In genomic region chr10:90288403-90288933, GRCh38 we compare ENCODE assay signal across 9 cellular contexts.
DNase-seq lines count a peak whose midpoint lies in the region; ATAC-seq and TF ChIP-seq lines count a peak whose summit lies in the region.
"Had no signal": no experiment of that assay in that cellular context is flagged by ENCODE, and none has a peak within 500 bp of the region (broad histone marks: within the 10 kb centered on the region; RNA-seq: fewer than 3 reads in every experiment).

No MANE protein-coding gene starts in this region.

- H3K4me2 ChIP-seq in mammary epithelial cell (ENCODE audit: insufficient read depth, low read depth, low read length), result no peak overlapping the region

- peak overlapping the region; percentile 61 for H2AFZ ChIP-seq in mammary epithelial cell (ENCODE audit: low read depth, low read length)

- in situ Hi-C loops in mammary epithelial cell (cut with MboI; ENCODE audit: low sequenced_read_pairs in 2 of 2), result no loop called here

- H3K4me1 ChIP-seq in mammary epithelial cell (ENCODE audit: insufficient read depth, low read length), result peaks cover 8% of the 10 kb centered on the region
- H3K4me1 ChIP-seq in lower lobe of right lung, result no peaks in the 10 kb centered on the region

- no TSS peak for BruUV-seq in mammary epithelial cell (replicated peaks; lab: Mats Ljungman, UMichigan)

- no peak overlapping the region for H3K27ac ChIP-seq in mammary epithelial cell (ENCODE audit: insufficient read depth, low read depth, low read length)
- H3K27ac ChIP-seq in lower lobe of right lung, result no peak overlapping the region

- H3K79me2 ChIP-seq in mammary epithelial cell (ENCODE audit: insufficient read depth, low read length), result no peaks in the 10 kb centered on the region

- CTCF ChIA-PET in mammary epithelial cell (lab: Charles Lee; ENCODE audit: low non-redundant PET), result interaction anchor here (0.5 to 0.7 kb wide), 4 partner anchors 32 to 575 kb away, joined by 3 to 6 read pairs (median 4); no protein-coding TSS in a partner anchor

- no peaks in the 10 kb centered on the region for H3K36me3 ChIP-seq in mammary epithelial cell (ENCODE audit: insufficient read depth, low read length)
- H3K36me3 ChIP-seq in lower lobe of right lung, result no peaks in the 10 kb centered on the region

- DNase-seq in DMS53 treated with DMSO at 0.1 percent for 48 hours (lab: John Stamatoyannopoulos, UW; ENCODE audit: unreplicated experiment) (peak; percentile 12), LHCN-M2 (ENCODE audit: low read depth) (peak; percentile 36), mammary epithelial cell (peak; percentile 29), lower lobe of right lung (no peak), left colon (no peak), HuH-7.5 (ENCODE audit: low spot score) (no peak)
- DNase-seq in activated naive CD4-positive, alpha-beta T cell treated with anti-CD3 and anti-CD28 coated beads, Interleukin-2, amount 50 U/mL, for 72 hours (ENCODE audit: low spot score in 2 of 2), result no peak
- DNase-seq: NCI-H748 treated with DMSO at 0.1 percent for 48 hours had no signal

- no peak overlapping the region for H3K27ac Mint-ChIP-seq in activated naive CD4-positive, alpha-beta T cell treated with anti-CD3 and anti-CD28 coated beads, Interleukin-2, amount 50 U/mL, for 72 hours

- no peak overlapping the region for H3K9ac ChIP-seq in mammary epithelial cell (ENCODE audit: insufficient read depth, low read length)

- TF ChIP-seq CTCF in mammary epithelial cell (conservative IDR thresholded peaks at IDR 0.05 in 1 of 2, IDR thresholded peaks at IDR 0.05 in 1 of 2; ENCODE audit: extremely low read depth in 1 of 2, insufficient read depth in 1 of 2, low read depth in 1 of 2, low read length in 2 of 2) (peak; percentile 29 to 56), lower lobe of right lung (IDR thresholded peaks at IDR 0.05) (no peak)

- WGBS in mammary epithelial cell (ENCODE audit: low coverage, missing lambda C conversion rate), result 76% methylated on average over 1 of the region's 1 CpG

- peak; percentile 40 to 62 for ATAC-seq in lower lobe of right lung
- ATAC-seq in HG02840 (IDR thresholded peaks at IDR 0.05; ENCODE audit: low FRiP score, unreplicated experiment), result no peak
- no peak for ATAC-seq in activated naive CD4-positive, alpha-beta T cell treated with anti-CD3 and anti-CD28 coated beads, Interleukin-2, amount 50 U/mL, for 72 hours
- ATAC-seq in left colon, result no peak

- H3K4me3 ChIP-seq in mammary epithelial cell (replicated peaks in 1 of 3; ENCODE audit: insufficient read depth in 1 of 3, low read depth in 2 of 3, low read length in 3 of 3), result no peak overlapping the region
- no peak overlapping the region for H3K4me3 ChIP-seq in lower lobe of right lung

- no peaks in the 10 kb centered on the region for H4K20me1 ChIP-seq in mammary epithelial cell (ENCODE audit: insufficient read depth, low read length)

- H3K9me3 Mint-ChIP-seq in activated naive CD4-positive, alpha-beta T cell treated with anti-CD3 and anti-CD28 coated beads, Interleukin-2, amount 50 U/mL, for 72 hours, result no peaks in the 10 kb centered on the region

- no peaks in the 10 kb centered on the region for H3K27me3 ChIP-seq in mammary epithelial cell (ENCODE audit: insufficient read depth, low read length)
- H3K27me3 ChIP-seq in lower lobe of right lung (ENCODE audit: low read depth), result no peaks in the 10 kb centered on the region

- H3K9me3 ChIP-seq in mammary epithelial cell (replicated peaks; ENCODE audit: insufficient read depth, low read length), result no peaks in the 10 kb centered on the region
- no peaks in the 10 kb centered on the region for H3K9me3 ChIP-seq in lower lobe of right lung

- no peaks in the 10 kb centered on the region for H3K36me3 Mint-ChIP-seq in activated naive CD4-positive, alpha-beta T cell treated with anti-CD3 and anti-CD28 coated beads, Interleukin-2, amount 50 U/mL, for 72 hours

- dilution Hi-C loops in mammary epithelial cell (cut with HindIII; ENCODE audit: low sequenced_read_pairs), result no loop called here

- intact Hi-C loops in mammary epithelial cell (cut with micrococcal nuclease), result loop anchor here (1.0 to 10.0 kb wide), 9 partner anchors 141 to 575 kb away; no protein-coding TSS in a partner anchor
- intact Hi-C loops in lower lobe of right lung (cut with DNase I), result no loop called here
- intact Hi-C loops in left colon (cut with DNase I, micrococcal nuclease), result no loop called here

Comparison
In these comparisons a context has a peak if more than half of its experiments do, and no peak if none do; other contexts are left out.
1. DNase-seq: peak in DMS53 treated with DMSO at 0.1 percent for 48 hours (single experiment), LHCN-M2 (single experiment) and mammary epithelial cell (single experiment); none in lower lobe of right lung (single experiment), activated naive CD4-positive, alpha-beta T cell treated with anti-CD3 and anti-CD28 coated beads, Interleukin-2, amount 50 U/mL, for 72 hours (0 of 2), left colon (0 of 2) and HuH-7.5 (single experiment).
2. ATAC-seq: peak in lower lobe of right lung (2 of 2); none in HG02840 (single experiment), activated naive CD4-positive, alpha-beta T cell treated with anti-CD3 and anti-CD28 coated beads, Interleukin-2, amount 50 U/mL, for 72 hours (0 of 2) and left colon (single experiment).